ENCODE assay signal across 26 cellular contexts in genomic region chr4:72305080-72305479, GRCh38.
"Had no signal": no experiment of that assay in that cellular context is flagged by ENCODE, and none has a peak within 500 bp of the region (broad histone marks: within the 10 kb centered on the region; RNA-seq: fewer than 3 reads in every experiment).

No MANE protein-coding gene starts in this region.

- H3K36me3 ChIP-seq: colonic mucosa, esophagus muscularis mucosa, esophagus squamous epithelium, gastrocnemius medialis, gastroesophageal sphincter, heart left ventricle, heart right ventricle had no signal

- H3K27ac ChIP-seq: colonic mucosa, coronary artery, epithelial cell of prostate, esophagus muscularis mucosa, esophagus squamous epithelium, foreskin keratinocyte, gastrocnemius medialis, gastroesophageal sphincter, heart left ventricle, heart right ventricle had no signal

- H3K9me3 ChIP-seq: colonic mucosa, esophagus muscularis mucosa, esophagus squamous epithelium, gastrocnemius medialis, gastroesophageal sphincter, heart left ventricle, heart right ventricle had no signal

- FAIRE-seq: colon, endometrium, endothelial cell of umbilical vein, frontal cortex had no signal

- H3K4me3 ChIP-seq: colonic mucosa, coronary artery, esophagus muscularis mucosa, esophagus squamous epithelium, gastrocnemius medialis, gastroesophageal sphincter, heart left ventricle, heart right ventricle had no signal

- H3K4me1 ChIP-seq: colonic mucosa, esophagus muscularis mucosa, esophagus squamous epithelium, gastrocnemius medialis, gastroesophageal sphincter, heart left ventricle, heart right ventricle had no signal

- DNase-seq: colonic mucosa; cortex of kidney; dermis blood vessel endothelial cell; effector CD4-positive, alpha-beta T cell; effector CD8-positive, alpha-beta T cell; effector memory CD4-positive, alpha-beta T cell; effector memory CD8-positive, alpha-beta T cell; endodermal cell; erythroblast; esophagus squamous epithelium; foreskin fibroblast; foreskin keratinocyte; foreskin melanocyte; gastrocnemius medialis; glutamatergic neuron; head of caudate nucleus; heart left ventricle; heart right ventricle had no signal

- H3K27me3 ChIP-seq: colonic mucosa, esophagus muscularis mucosa, esophagus squamous epithelium, foreskin keratinocyte, gastrocnemius medialis, gastroesophageal sphincter, heart right ventricle had no signal
